In genomic region chr13:100608906-100609305, GRCh38 we compare ENCODE assay signal across 8 cellular contexts. TPM values are rescaled to one million over a fixed set of nuclear protein-coding genes. Genes with fewer than 3 reads are reported as not detected.
DNase-seq lines count a peak whose midpoint lies in the region; ATAC-seq and TF ChIP-seq lines count a peak whose summit lies in the region.

No MANE protein-coding gene starts in this region.

- H3K9me3 ChIP-seq in HCT116 (ENCODE audit: control insufficient read depth in 1 of 2, insufficient read depth in 1 of 2, low read depth in 1 of 2, low read length in 2 of 2) (no peaks in the 10 kb centered on the region), hepatocyte (ENCODE audit: low read depth) (no peaks in the 10 kb centered on the region), osteoblast (ENCODE audit: low read depth, low read length) (no peaks in the 10 kb centered on the region), WERI-Rb-1 (ENCODE audit: severe bottlenecking) (no peaks in the 10 kb centered on the region)

- WGBS in hepatocyte (ENCODE audit: low lambda C conversion rate, missing lambda C conversion rate) = 92% methylated on average over 6 of the region's 6 CpGs

- H2AFZ ChIP-seq in HCT116 (ENCODE audit: low read depth, low read length, poor library complexity, severe bottlenecking) = no peak overlapping the region
- no peak overlapping the region for H2AFZ ChIP-seq in hepatocyte
- no peak overlapping the region for H2AFZ ChIP-seq in osteoblast (ENCODE audit: low read length)

- H3K27ac ChIP-seq in HCT116 (ENCODE audit: low read depth, low read length) (no peak overlapping the region), hepatocyte (no peak overlapping the region), osteoblast (ENCODE audit: low read depth, low read length) (no peak overlapping the region), WERI-Rb-1 (no peak overlapping the region)

- no peak for TF ChIP-seq RAD21 in HCT116 (IDR thresholded peaks at IDR 0.05; ENCODE audit: low read depth)

- POLR2A ChIA-PET in HCT116 (lab: Charles Lee) = no interaction called here

- RAD21 ChIA-PET in HCT116 (lab: Charles Lee; ENCODE audit: low non-redundant PET in 1 of 2, low total read pairs in 2 of 2, uncharacterized antibody in 2 of 2, unreplicated experiment in 2 of 2) = no interaction called here

- ATAC-seq in GM18868 (IDR thresholded peaks at IDR 0.05; ENCODE audit: unreplicated experiment) (peak; percentile 94), HCT116 (peak; percentile 49; the same call in 1 of the 2 replicates)

- BruUV-seq in HCT116 (replicated peaks; lab: Mats Ljungman, UMichigan) = no TSS peak

- H3K27me3 ChIP-seq in HCT116 (ENCODE audit: insufficient read depth, low read length) = no peaks in the 10 kb centered on the region
- no peaks in the 10 kb centered on the region for H3K27me3 ChIP-seq in hepatocyte
- H3K27me3 ChIP-seq in osteoblast (ENCODE audit: insufficient read depth, low read length) = no peaks in the 10 kb centered on the region
- no peaks in the 10 kb centered on the region for H3K27me3 ChIP-seq in WERI-Rb-1 (ENCODE audit: insufficient read depth, low read depth, severe bottlenecking)

- TF ChIP-seq CTCF in HCT116 (IDR thresholded peaks at IDR 0.05 in 2 of 3, conservative IDR thresholded peaks at IDR 0.05 in 1 of 3; ENCODE audit: borderline replicate concordance in 1 of 3, insufficient read depth in 1 of 3, low read depth in 2 of 3, low read length in 2 of 3) (no peak), hepatocyte (IDR thresholded peaks at IDR 0.05; ENCODE audit: poor library complexity) (no peak), osteoblast (IDR thresholded peaks at IDR 0.05; ENCODE audit: extremely low read depth, low read depth, low read length) (no peak), WERI-Rb-1 (IDR thresholded peaks at IDR 0.05; ENCODE audit: low read depth, low read length) (no peak)

- no peak for TF ChIP-seq POLR2A in HCT116 (IDR thresholded peaks at IDR 0.05; ENCODE audit: borderline replicate concordance, extremely low read depth, insufficient read depth, insufficient read length)

- no peaks in the 10 kb centered on the region for H3K36me3 ChIP-seq in HCT116 (ENCODE audit: control insufficient read depth in 1 of 2, insufficient read depth in 2 of 2, low read length in 2 of 2)
- no peaks in the 10 kb centered on the region for H3K36me3 ChIP-seq in hepatocyte (replicated peaks; ENCODE audit: insufficient read depth, low read depth)
- H3K36me3 ChIP-seq in osteoblast (ENCODE audit: insufficient read depth, low read length) = no peaks in the 10 kb centered on the region
- peaks cover 9% of the 10 kb centered on the region for H3K36me3 ChIP-seq in WERI-Rb-1

- CTCF ChIA-PET in HCT116 (lab: Charles Lee) = no interaction called here

- no peaks in the 10 kb centered on the region for H3K79me2 ChIP-seq in HCT116 (ENCODE audit: insufficient read depth, low read length)
- no peaks in the 10 kb centered on the region for H3K79me2 ChIP-seq in hepatocyte
- no peaks in the 10 kb centered on the region for H3K79me2 ChIP-seq in osteoblast (ENCODE audit: insufficient read depth, low read length)

- no peak overlapping the region for H3K9ac ChIP-seq in HCT116 (ENCODE audit: low read length)

- intact Hi-C loops in HCT116 (cut with micrococcal nuclease) = no loop called here

- H3K4me3 ChIP-seq in HCT116 (replicated peaks in 1 of 2; ENCODE audit: low read depth in 1 of 2, low read length in 2 of 2) (no peak overlapping the region), hepatocyte (no peak overlapping the region), osteoblast (ENCODE audit: insufficient read depth, low read length) (no peak overlapping the region), WERI-Rb-1 (ENCODE audit: low read depth, low read length) (no peak overlapping the region)

- peaks cover 0 to 7% of the 10 kb centered on the region in 2 experiments; a peak in 1 of 4 replicates for H3K4me1 ChIP-seq in HCT116 (ENCODE audit: control insufficient read depth in 1 of 2, insufficient read depth in 2 of 2, low read length in 2 of 2)
- no peaks in the 10 kb centered on the region for H3K4me1 ChIP-seq in hepatocyte (ENCODE audit: insufficient read depth)
- no peaks in the 10 kb centered on the region for H3K4me1 ChIP-seq in osteoblast (ENCODE audit: insufficient read depth, low read length)

- H3K4me2 ChIP-seq in HCT116 (ENCODE audit: low read length) (peak overlapping the region; percentile 19; the same call in 1 of the 2 replicates), hepatocyte (no peak overlapping the region), osteoblast (ENCODE audit: insufficient read depth, low read length) (no peak overlapping the region)

- no peak for DNase-seq in HCT116 (ENCODE audit: low read depth, low spot score)
- DNase-seq in MV-4-11 (lab: John Stamatoyannopoulos, UW) = peak; percentile 93
- peak; percentile 14 for DNase-seq in hepatocyte (ENCODE audit: low spot score)
- no peak for DNase-seq in osteoblast (ENCODE audit: insufficient read length, low spot score, missing footprints)
- no peak for DNase-seq in WERI-Rb-1
- no peak for DNase-seq in occipital lobe (lab: John Stamatoyannopoulos, UW)
- DNase-seq in NCI-H446 treated with DMSO at 0.1 percent for 48 hours (lab: John Stamatoyannopoulos, UW) = no peak

- H3K9me2 ChIP-seq in HCT116 (ENCODE audit: insufficient read depth) (no peaks in the 10 kb centered on the region), hepatocyte (replicated peaks; ENCODE audit: insufficient read depth) (no peaks in the 10 kb centered on the region)

- no peaks in the 10 kb centered on the region for H4K20me1 ChIP-seq in HCT116 (ENCODE audit: insufficient read depth)
- no peaks in the 10 kb centered on the region for H4K20me1 ChIP-seq in hepatocyte (ENCODE audit: insufficient read depth, poor library complexity, severe bottlenecking)
- no peaks in the 10 kb centered on the region for H4K20me1 ChIP-seq in osteoblast (ENCODE audit: insufficient read depth, low read length)

TF ChIP-seq in HCT116, 20 proteins besides CTCF, POLR2A, EP300 and RAD21:
- TF ChIP-seq, protein P1, sequence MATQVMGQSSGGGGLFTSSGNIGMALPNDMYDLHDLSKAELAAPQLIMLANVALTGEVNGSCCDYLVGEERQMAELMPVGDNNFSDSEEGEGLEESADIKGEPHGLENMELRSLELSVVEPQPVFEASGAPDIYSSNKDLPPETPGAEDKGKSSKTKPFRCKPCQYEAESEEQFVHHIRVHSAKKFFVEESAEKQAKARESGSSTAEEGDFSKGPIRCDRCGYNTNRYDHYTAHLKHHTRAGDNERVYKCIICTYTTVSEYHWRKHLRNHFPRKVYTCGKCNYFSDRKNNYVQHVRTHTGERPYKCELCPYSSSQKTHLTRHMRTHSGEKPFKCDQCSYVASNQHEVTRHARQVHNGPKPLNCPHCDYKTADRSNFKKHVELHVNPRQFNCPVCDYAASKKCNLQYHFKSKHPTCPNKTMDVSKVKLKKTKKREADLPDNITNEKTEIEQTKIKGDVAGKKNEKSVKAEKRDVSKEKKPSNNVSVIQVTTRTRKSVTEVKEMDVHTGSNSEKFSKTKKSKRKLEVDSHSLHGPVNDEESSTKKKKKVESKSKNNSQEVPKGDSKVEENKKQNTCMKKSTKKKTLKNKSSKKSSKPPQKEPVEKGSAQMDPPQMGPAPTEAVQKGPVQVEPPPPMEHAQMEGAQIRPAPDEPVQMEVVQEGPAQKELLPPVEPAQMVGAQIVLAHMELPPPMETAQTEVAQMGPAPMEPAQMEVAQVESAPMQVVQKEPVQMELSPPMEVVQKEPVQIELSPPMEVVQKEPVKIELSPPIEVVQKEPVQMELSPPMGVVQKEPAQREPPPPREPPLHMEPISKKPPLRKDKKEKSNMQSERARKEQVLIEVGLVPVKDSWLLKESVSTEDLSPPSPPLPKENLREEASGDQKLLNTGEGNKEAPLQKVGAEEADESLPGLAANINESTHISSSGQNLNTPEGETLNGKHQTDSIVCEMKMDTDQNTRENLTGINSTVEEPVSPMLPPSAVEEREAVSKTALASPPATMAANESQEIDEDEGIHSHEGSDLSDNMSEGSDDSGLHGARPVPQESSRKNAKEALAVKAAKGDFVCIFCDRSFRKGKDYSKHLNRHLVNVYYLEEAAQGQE (IDR thresholded peaks at IDR 0.05; ENCODE audit: low read depth) = no peak
- TF ChIP-seq TCF7L2 (IDR thresholded peaks at IDR 0.05; ENCODE audit: borderline replicate concordance, extremely low read depth, insufficient read depth, insufficient read length) (no peak), FOSL1 (IDR thresholded peaks at IDR 0.05; ENCODE audit: low read depth) (no peak)

RNA-seq across cellular contexts. Expression of gene GGACT, which starts 20.3 kb away (rescaled TPM):
- 5.0 TPM for total RNA-seq in HCT116 (2021; ENCODE audit: unreplicated experiment)
- 3.4 and 3.6 TPM in 2 replicates for polyA plus RNA-seq in HCT116 (2012)
- 0.70 and 13.6 TPM in 2 replicates for total RNA-seq in hepatocyte
- 3.3 and 5.6 TPM in 2 replicates for polyA plus RNA-seq in hepatocyte
- 7.1 and 7.6 TPM in 2 replicates for total RNA-seq in osteoblast
- total RNA-seq in occipital lobe = 1.4 TPM

Comparison
In these comparisons a context has a peak if more than half of its experiments do, and no peak if none do; other contexts are left out.
1. DNase-seq: peak in MV-4-11 (single experiment) and hepatocyte (single experiment); none in HCT116 (single experiment), osteoblast (single experiment), WERI-Rb-1 (single experiment), occipital lobe (single experiment) and NCI-H446 treated with DMSO at 0.1 percent for 48 hours (single experiment).